8 cellular contexts compared by ENCODE assay signal in the genomic region with DNA sequence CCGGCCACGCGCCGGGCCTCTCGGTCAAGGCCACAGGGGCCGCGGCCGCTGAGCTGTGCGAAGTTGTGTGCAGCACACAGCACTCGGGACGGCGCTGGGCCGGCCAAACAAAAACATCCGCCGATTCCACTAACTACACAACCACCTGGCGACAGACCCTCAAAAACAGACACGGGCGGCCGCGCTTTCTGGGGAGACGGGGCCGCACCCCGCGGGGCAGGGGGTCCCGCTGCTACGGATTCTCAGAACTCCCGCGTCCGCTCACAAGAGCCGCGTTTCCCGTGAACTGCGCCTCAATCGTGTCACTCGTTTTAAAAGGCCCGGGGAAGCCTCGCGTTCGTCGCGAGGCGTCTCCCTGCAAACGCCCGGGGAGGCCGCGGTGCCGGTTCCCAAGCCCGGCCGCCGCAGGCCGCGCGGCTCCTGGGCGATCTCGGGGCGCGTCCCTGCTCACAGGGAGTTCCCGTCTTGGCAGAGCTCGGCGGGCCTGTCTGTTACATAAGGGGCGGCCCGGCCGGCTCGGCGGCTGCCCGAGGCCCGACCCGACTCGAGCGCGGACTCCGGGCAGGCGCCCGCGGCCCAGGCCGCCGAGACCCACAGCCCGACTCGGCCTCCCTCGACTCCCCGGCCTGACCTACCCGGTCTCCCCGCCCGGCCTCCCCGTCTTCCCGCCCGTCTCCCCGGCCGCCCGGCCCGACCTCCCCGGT. TPM values are rescaled to one million over a fixed set of nuclear protein-coding genes. Genes with fewer than 3 reads are reported as not detected.
DNase-seq lines count a peak whose midpoint lies in the region; ATAC-seq and TF ChIP-seq lines count a peak whose summit lies in the region.

No MANE protein-coding gene starts in this region.

- peaks cover 10% of the 10 kb centered on the region for H3F3A ChIP-seq in SU-DHL-6 (ENCODE audit: insufficient read depth)

- peak; percentile 28 to 76 (median 36) for DNase-seq in stimulated activated naive CD4-positive, alpha-beta T cell (lab: John Stamatoyannopoulos, UW)
- no peak for DNase-seq in stimulated activated naive CD4-positive, alpha-beta T cell treated with Interleukin-2 at 50 U/mL for 16 hours (lab: John Stamatoyannopoulos, UW)
- DNase-seq in dermis blood vessel endothelial cell (peak; percentile 53), lung microvascular endothelial cell (ENCODE audit: low read depth in 2 of 2) (peak; percentile 54), thoracic aorta (ENCODE audit: low spot score) (no peak), A172 (ENCODE audit: low spot score) (no peak), RKO (ENCODE audit: low spot score) (no peak)

- ATAC-seq in thoracic aorta (ENCODE audit: insufficient number of reproducible peaks, low FRiP score, low read depth): peak; percentile 38

- H3K79me2 ChIP-seq in SU-DHL-6 (ENCODE audit: insufficient read depth, low read length): peaks cover 48% of the 10 kb centered on the region

- H3K27ac ChIP-seq in SU-DHL-6 (ENCODE audit: low read depth, low read length) (peak overlapping the region; percentile 49), thoracic aorta (peak overlapping the region; percentile 42 to 72)

- no peaks in the 10 kb centered on the region for H3K27me3 ChIP-seq in SU-DHL-6 (ENCODE audit: low read length)
- H3K27me3 ChIP-seq in thoracic aorta (replicated peaks; ENCODE audit: insufficient read depth): no peaks in the 10 kb centered on the region

- no peaks in the 10 kb centered on the region for H3K9me3 ChIP-seq in SU-DHL-6 (ENCODE audit: insufficient read depth, low read length)
- H3K9me3 ChIP-seq in thoracic aorta: no peaks in the 10 kb centered on the region

- H3K9ac ChIP-seq in SU-DHL-6 (ENCODE audit: low read length): peak overlapping the region; percentile 77

- peaks cover 7% of the 10 kb centered on the region; the same call in 1 of the 2 replicates for H4K20me1 ChIP-seq in SU-DHL-6 (ENCODE audit: low read depth, low read length)

- peaks cover 22 to 37% of the 10 kb centered on the region in 2 donors for H3K4me1 ChIP-seq in thoracic aorta (ENCODE audit: control insufficient read depth in 1 of 2, low read depth in 2 of 2)

- H3K9me2 ChIP-seq in SU-DHL-6 (replicated peaks; ENCODE audit: insufficient read depth, low read length): no peaks in the 10 kb centered on the region

- no peak for TF ChIP-seq CTCF in SU-DHL-6 (IDR thresholded peaks at IDR 0.05; ENCODE audit: insufficient read depth, low read length, poor library complexity, severe bottlenecking)
- TF ChIP-seq CTCF in thoracic aorta (IDR thresholded peaks at IDR 0.05): no peak

- peak overlapping the region; percentile 77 for H3K4me2 ChIP-seq in SU-DHL-6 (ENCODE audit: low read depth, low read length, poor library complexity, severe bottlenecking)

- H3K4me3 ChIP-seq in SU-DHL-6 (ENCODE audit: insufficient read depth, low read length, poor library complexity, severe bottlenecking): peak overlapping the region; percentile 74
- peak overlapping the region; percentile 82 for H3K4me3 ChIP-seq in thoracic aorta

- H3K36me3 ChIP-seq in SU-DHL-6 (ENCODE audit: low read length): no peaks in the 10 kb centered on the region
- H3K36me3 ChIP-seq in thoracic aorta: peaks cover 18% of the 10 kb centered on the region

- no peak overlapping the region for H2AFZ ChIP-seq in SU-DHL-6 (ENCODE audit: low read depth, low read length, severe bottlenecking)

RNA-seq across cellular contexts. Expression of gene BRD1, which starts 0.9 kb away (rescaled TPM):
- total RNA-seq in dermis blood vessel endothelial cell (34.2 and 39.0 TPM in 2 replicates), lung microvascular endothelial cell (15.3 and 23.6 TPM in 2 replicates), thoracic aorta (10 to 100 TPM; 32.1 to 61.5 TPM)
- 8.0 and 11.1 TPM in 2 replicates for total RNA-seq in A172 (2014; rRNA removed; shearing (Covaris generic))

RNA-seq across cellular contexts. Expression of gene ZBED4, which starts 26.9 kb away (rescaled TPM):
- total RNA-seq in dermis blood vessel endothelial cell (16.7 and 21.9 TPM in 2 replicates), lung microvascular endothelial cell (8.7 and 13.5 TPM in 2 replicates), thoracic aorta (10 to 100 TPM in 1 of 2 donors, 1 to 10 TPM in 1; 9.2 to 15.1 TPM)
- total RNA-seq in A172 (2014; rRNA removed; shearing (Covaris generic)): 7.8 and 8.1 TPM in 2 replicates

Comparison
In these comparisons a context has a peak if more than half of its experiments do, and no peak if none do; other contexts are left out.
1. DNase-seq: peak in stimulated activated naive CD4-positive, alpha-beta T cell (6 of 6), dermis blood vessel endothelial cell (single experiment) and lung microvascular endothelial cell (2 of 2); none in stimulated activated naive CD4-positive, alpha-beta T cell treated with Interleukin-2 at 50 U/mL for 16 hours (single experiment), thoracic aorta (single experiment), A172 (single experiment) and RKO (single experiment).